In genomic region chr10:132170561-132171361, GRCh38 we compare ENCODE assay signal across 16 cellular contexts. TPM values are rescaled to one million over a fixed set of nuclear protein-coding genes. Genes with fewer than 3 reads are reported as not detected.
"Had no signal": no experiment of that assay in that cellular context is flagged by ENCODE, and none has a peak within 500 bp of the region (broad histone marks: within the 10 kb centered on the region; RNA-seq: fewer than 3 reads in every experiment).

No MANE protein-coding gene starts in this region.

- DNase-seq: activated CD4-positive, alpha-beta T cell treated with anti-CD3 and anti-CD28 coated beads, Interleukin-2, amount 50 U/mL, for 48 hours; activated naive CD4-positive, alpha-beta T cell treated with Interleukin-2 at 50 U/mL for 16 hours; activated naive CD8-positive, alpha-beta T cell treated with anti-CD3 and anti-CD28 coated beads, Interleukin-2, amount 50 U/mL, for 24 hours; islet precursor cell; stimulated activated CD4-positive, alpha-beta T cell treated with anti-CD3 and anti-CD28 coated beads, Interleukin-12 subunit alpha, Interleukin-12 subunit beta, amount 100 ng/mL, for 4 hours; stimulated activated CD4-positive, alpha-beta T cell treated with anti-CD3 and anti-CD28 coated beads, Interleukin-2, amount 100 ng/mL, for 24 hours; stomach; T-cell; testis had no signal

- H3K9me3 ChIP-seq: ascending aorta, gastroesophageal sphincter, left lung, prostate gland, stomach, testis had no signal

- H3K27ac Mint-ChIP-seq: activated naive CD8-positive, alpha-beta T cell treated with anti-CD3 and anti-CD28 coated beads, Interleukin-2, amount 50 U/mL, for 24 hours; activated T-helper 17 cell treated with anti-CD3 and anti-CD28 coated beads, Interleukin-2, amount 50 U/mL, for 72 hours; memory B cell; T-cell had no signal

- H3K4me1 ChIP-seq: ascending aorta, left lung, prostate gland had no signal

- H3K36me3 Mint-ChIP-seq: naive thymus-derived CD8-positive, alpha-beta T cell; T-cell had no signal

- ATAC-seq: activated naive CD8-positive, alpha-beta T cell treated with anti-CD3 and anti-CD28 coated beads, Interleukin-2, amount 50 U/mL, for 24 hours; activated T-helper 17 cell treated with anti-CD3 and anti-CD28 coated beads, Interleukin-2, amount 50 U/mL, for 72 hours; gastroesophageal sphincter; left lung; naive thymus-derived CD8-positive, alpha-beta T cell; T-cell had no signal

- H3K4me3 Mint-ChIP-seq: activated naive CD8-positive, alpha-beta T cell treated with anti-CD3 and anti-CD28 coated beads, Interleukin-2, amount 50 U/mL, for 24 hours; activated T-helper 17 cell treated with anti-CD3 and anti-CD28 coated beads, Interleukin-2, amount 50 U/mL, for 72 hours; memory B cell; T-cell had no signal

- H3K27ac ChIP-seq: ascending aorta, gastroesophageal sphincter, left lung, prostate gland, stomach, testis had no signal

- H3K4me3 ChIP-seq: ascending aorta, gastroesophageal sphincter, left lung, prostate gland, stomach, testis had no signal

- H3K27me3 ChIP-seq: ascending aorta, testis had no signal

- H3K36me3 ChIP-seq: ascending aorta, left lung, prostate gland had no signal

RNA-seq across cellular contexts. Expression of gene DPYSL4, which starts 16.0 kb away (rescaled TPM):
- total RNA-seq: ascending aorta had no signal
